Comparison of ENCODE assay signal across 11 cellular contexts in the genomic region with DNA sequence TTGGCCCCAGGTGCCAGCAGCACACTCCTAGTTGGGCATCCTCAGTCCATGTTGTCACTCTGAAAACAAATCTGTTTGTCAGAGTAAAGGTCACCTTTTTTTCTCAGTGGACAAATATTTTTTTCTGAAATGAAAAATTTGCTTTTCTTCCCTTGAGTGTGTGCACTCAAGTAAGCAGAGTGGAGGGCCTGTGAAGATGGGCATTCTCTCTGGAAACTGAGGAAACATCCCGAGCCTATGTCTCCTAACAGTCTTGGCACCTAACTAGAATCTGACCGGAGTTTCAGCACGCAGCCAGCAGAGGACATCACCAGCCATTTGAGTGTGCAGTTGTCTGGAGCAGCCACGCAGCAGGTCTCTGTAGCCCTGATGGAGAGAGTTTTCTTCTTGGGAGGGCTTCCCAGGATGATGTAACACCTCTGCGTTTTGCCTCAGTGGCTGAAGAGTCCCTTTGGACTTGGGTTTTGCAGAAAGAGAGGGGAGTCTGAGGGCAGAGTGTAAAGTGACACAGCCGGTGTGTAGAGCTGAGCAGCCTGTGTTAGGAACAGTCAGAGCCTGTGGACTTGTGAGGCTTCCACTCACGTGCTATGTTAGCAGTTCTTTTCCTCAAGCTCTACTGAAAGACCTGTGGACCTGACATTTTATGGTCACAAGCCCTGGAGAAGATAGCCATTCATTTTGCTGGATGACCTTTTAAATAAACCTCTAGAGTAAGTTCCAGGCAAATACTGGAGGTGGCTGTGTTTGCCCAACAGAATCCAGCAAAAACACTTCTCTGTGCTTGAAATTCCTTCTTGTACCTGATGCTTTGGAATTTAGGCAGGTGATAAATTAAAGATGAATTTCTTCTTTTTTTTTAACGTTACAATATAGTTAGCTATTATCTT. TPM values are rescaled to one million over a fixed set of nuclear protein-coding genes. Genes with fewer than 3 reads are reported as not detected.
A peak's percentile ranks its signal among the peaks of the same experiment; 100 is the strongest.
DNase-seq lines count a peak whose midpoint lies in the region; ATAC-seq and TF ChIP-seq lines count a peak whose summit lies in the region.
"Had no signal": no experiment of that assay in that cellular context is flagged by ENCODE, and none has a peak within 500 bp of the region (broad histone marks: within the 10 kb centered on the region; RNA-seq: fewer than 3 reads in every experiment).

No MANE protein-coding gene starts in this region.

- peak; percentile 32 for DNase-seq in H7
- DNase-seq in anterior cingulate cortex (lab: John Stamatoyannopoulos, UW), result peak in 30 of 58 donors; percentile 17 to 55 (median 37)
- no peak for DNase-seq in right atrium auricular region (ENCODE audit: low spot score)
- peak in 1 of 2 donors; percentile 65 for DNase-seq in gastrocnemius medialis
- DNase-seq in NK-92 (lab: John Stamatoyannopoulos, UW; ENCODE audit: unreplicated experiment), result no peak
- DNase-seq in NAMALWA (ENCODE audit: low spot score), result no peak
- no peak for DNase-seq in stimulated activated naive B cell treated with anti-CD40 and anti-IgM and Interleukin-4, amounts not matched to agents 10 μg/mL and 1 μg/mL and 100 μg/mL, for 72 hours
- DNase-seq: naive B cell, NCI-H1417 treated with DMSO at 0.1 percent for 48 hours had no signal

- H3K4me3 Mint-ChIP-seq in stimulated activated naive B cell treated with anti-CD40 and anti-IgM and Interleukin-4, amounts not matched to agents 10 μg/mL and 1 μg/mL and 100 μg/mL, for 72 hours, result no peak overlapping the region
- H3K4me3 Mint-ChIP-seq: naive B cell had no signal

- H3K27ac Mint-ChIP-seq in stimulated activated naive B cell treated with anti-CD40 and anti-IgM and Interleukin-4, amounts not matched to agents 10 μg/mL and 1 μg/mL and 100 μg/mL, for 72 hours, result no peak overlapping the region

- H3K4me1 ChIP-seq in right atrium auricular region (peaks cover 0 to 89% of the 10 kb centered on the region in 2 donors), gastrocnemius medialis (peaks cover 83 to 96% of the 10 kb centered on the region in 2 donors)

- no peaks in the 10 kb centered on the region for H3K9me3 Mint-ChIP-seq in stimulated activated naive B cell treated with anti-CD40 and anti-IgM and Interleukin-4, amounts not matched to agents 10 μg/mL and 1 μg/mL and 100 μg/mL, for 72 hours
- H3K9me3 Mint-ChIP-seq: naive B cell had no signal

- no peaks in the 10 kb centered on the region for H3K27me3 Mint-ChIP-seq in stimulated activated naive B cell treated with anti-CD40 and anti-IgM and Interleukin-4, amounts not matched to agents 10 μg/mL and 1 μg/mL and 100 μg/mL, for 72 hours
- H3K27me3 Mint-ChIP-seq: naive B cell had no signal

- TF ChIP-seq CTCF in right atrium auricular region (IDR thresholded peaks at IDR 0.05) (peak in 1 of 2 donors; percentile 21), gastrocnemius medialis (IDR thresholded peaks at IDR 0.05 in 4 of 5, conservative IDR thresholded peaks at IDR 0.05 in 1 of 5) (peak in 3 of 5 experiments; percentile 12 to 25 (median 18))

- ATAC-seq in gastrocnemius medialis, result peak; percentile 5 to 21
- no peak for ATAC-seq in HG03039 (IDR thresholded peaks at IDR 0.05; ENCODE audit: unreplicated experiment)
- no peak for ATAC-seq in stimulated activated naive B cell treated with anti-CD40 and anti-IgM and Interleukin-4, amounts not matched to agents 10 μg/mL and 1 μg/mL and 100 μg/mL, for 72 hours (replicated peaks)

- H3K36me3 Mint-ChIP-seq in stimulated activated naive B cell treated with anti-CD40 and anti-IgM and Interleukin-4, amounts not matched to agents 10 μg/mL and 1 μg/mL and 100 μg/mL, for 72 hours, result peaks cover 28 to 32% of the 10 kb centered on the region in 2 donors

- H3K27me3 ChIP-seq in H7 (ENCODE audit: control insufficient read depth, insufficient read depth, low read length) (no peaks in the 10 kb centered on the region), right atrium auricular region (no peaks in the 10 kb centered on the region), gastrocnemius medialis (no peaks in the 10 kb centered on the region)
- H3K27me3 ChIP-seq: breast epithelium had no signal

- H3K4me1 Mint-ChIP-seq in stimulated activated naive B cell treated with anti-CD40 and anti-IgM and Interleukin-4, amounts not matched to agents 10 μg/mL and 1 μg/mL and 100 μg/mL, for 72 hours, result peaks cover 1 to 13% of the 10 kb centered on the region in 2 donors

- H3K36me3 ChIP-seq in H7 (replicated peaks; ENCODE audit: control insufficient read depth, insufficient read depth, low read length) (no peaks in the 10 kb centered on the region), right atrium auricular region (peaks cover 15% of the 10 kb centered on the region), gastrocnemius medialis (peaks cover 0 to 11% of the 10 kb centered on the region in 2 donors)
- H3K36me3 ChIP-seq: breast epithelium had no signal

- no peak for TF ChIP-seq POLR2A in gastrocnemius medialis (IDR thresholded peaks at IDR 0.05)

- in situ Hi-C loops in gastrocnemius medialis (cut with MboI; ENCODE audit: low sequenced_read_pairs in 4 of 4), result no loop called here

- H3K4me3 ChIP-seq in H7 (ENCODE audit: insufficient read depth, low read depth, low read length) (no peak overlapping the region), right atrium auricular region (no peak overlapping the region), gastrocnemius medialis (no peak overlapping the region)
- H3K4me3 ChIP-seq: breast epithelium had no signal

- peak overlapping the region; percentile 86 to 91 for H3K27ac ChIP-seq in right atrium auricular region
- peak overlapping the region; percentile 77 to 88 (median 82) for H3K27ac ChIP-seq in gastrocnemius medialis

- intact Hi-C loops in gastrocnemius medialis (cut with DNase I; ENCODE audit: low total_unique reads), result loop anchor here (2.0 kb wide), 1 partner anchor 31 kb away; no protein-coding TSS in a partner anchor

- H3K9me3 ChIP-seq in right atrium auricular region (no peaks in the 10 kb centered on the region), gastrocnemius medialis (no peaks in the 10 kb centered on the region)
- H3K9me3 ChIP-seq: breast epithelium had no signal

RNA-seq across cellular contexts. Expression of a gene that starts 51.6 kb away (rescaled TPM):
- 11.5 and 14.9 TPM in 2 replicates for total RNA-seq in H7 (2014; rRNA removed; shearing (Covaris generic))
- total RNA-seq in right atrium auricular region (100 to 1,000 TPM; 115 to 118 TPM), gastrocnemius medialis (100 to 1,000 TPM in 1 of 4 donors, 10 to 100 TPM in 3; 19.3 to 150 (median 64.5) TPM)

Comparison
In these comparisons a context has a peak if more than half of its experiments do, and no peak if none do; other contexts are left out.
1. DNase-seq: peak in H7 (single experiment) and anterior cingulate cortex (30 of 58); none in right atrium auricular region (single experiment), NK-92 (single experiment), NAMALWA (single experiment) and stimulated activated naive B cell treated with anti-CD40 and anti-IgM and Interleukin-4, amounts not matched to agents 10 μg/mL and 1 μg/mL and 100 μg/mL, for 72 hours (single experiment).
2. ATAC-seq: peak in gastrocnemius medialis (2 of 2); none in HG03039 (single experiment) and stimulated activated naive B cell treated with anti-CD40 and anti-IgM and Interleukin-4, amounts not matched to agents 10 μg/mL and 1 μg/mL and 100 μg/mL, for 72 hours (0 of 2).